In the genomic region with DNA sequence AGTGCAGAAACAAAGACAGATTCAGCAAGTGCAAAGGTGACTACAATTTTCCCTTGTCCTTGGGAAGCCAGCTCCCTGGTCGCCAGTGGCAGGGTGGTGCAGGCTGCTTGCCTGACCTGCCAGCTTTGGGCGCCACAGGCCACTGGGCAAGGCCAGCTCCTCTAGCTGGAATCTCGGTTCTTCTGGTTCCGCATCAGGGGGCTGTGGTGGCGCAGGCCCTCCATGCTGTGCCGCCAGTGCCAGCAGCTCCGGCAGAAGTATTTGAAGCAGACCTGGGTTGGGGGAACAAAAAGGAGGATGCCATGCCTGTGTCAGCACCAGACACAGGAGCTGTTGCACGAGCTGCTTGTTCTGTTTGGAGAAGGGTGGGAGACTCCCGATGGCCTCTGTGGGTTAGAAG, we compare ENCODE assay signal across 1 cellular context.
TF ChIP-seq lines count a peak whose summit lies in the region.

No MANE protein-coding gene starts in this region.

TF ChIP-seq in H1, 55 proteins besides CTCF, POLR2A, EP300 and RAD21 (continued from another document):
- TF ChIP-seq PHF8 (conservative IDR thresholded peaks at IDR 0.05; ENCODE audit: low read depth, low read length): no peak
- no peak for TF ChIP-seq SP2 (IDR thresholded peaks at IDR 0.05; ENCODE audit: low read length)
- TF ChIP-seq, protein P1, sequence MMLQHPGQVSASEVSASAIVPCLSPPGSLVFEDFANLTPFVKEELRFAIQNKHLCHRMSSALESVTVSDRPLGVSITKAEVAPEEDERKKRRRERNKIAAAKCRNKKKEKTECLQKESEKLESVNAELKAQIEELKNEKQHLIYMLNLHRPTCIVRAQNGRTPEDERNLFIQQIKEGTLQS (IDR thresholded peaks at IDR 0.05; ENCODE audit: insufficient read depth, low read depth, low read length): no peak
- TF ChIP-seq POLR2AphosphoS5 (IDR thresholded peaks at IDR 0.05; ENCODE audit: low read depth, low read length): no peak
